1 cellular context compared by ENCODE assay signal in the genomic region with DNA sequence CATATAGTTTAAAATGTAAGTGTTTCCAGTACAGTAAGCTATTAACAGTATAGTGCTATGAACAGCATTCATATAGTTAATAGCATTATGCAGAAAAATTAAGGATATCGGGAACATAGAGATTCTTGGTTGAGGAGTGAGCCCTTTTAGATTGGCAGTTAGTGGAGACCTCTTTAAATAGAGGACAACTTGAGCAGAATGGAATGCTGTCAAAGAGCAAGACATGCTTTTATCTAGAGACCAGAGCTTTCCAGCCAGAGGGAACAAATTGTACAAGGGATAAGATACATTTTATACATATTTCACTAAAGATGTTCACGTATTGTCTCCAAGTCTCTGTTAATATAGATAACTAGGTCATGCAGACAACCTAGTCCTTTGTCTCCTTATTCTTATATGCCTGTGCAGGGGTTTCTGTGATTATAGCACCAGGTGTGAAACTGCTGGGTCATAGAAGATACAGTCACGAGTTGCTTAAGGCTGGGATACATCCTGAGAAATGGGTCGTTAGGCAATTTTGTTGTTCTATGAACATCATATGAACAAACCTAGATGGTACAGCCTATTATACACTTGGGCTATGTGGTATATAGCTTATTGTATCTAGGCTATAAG.
TF ChIP-seq lines count a peak whose summit lies in the region.

No MANE protein-coding gene starts in this region.

TF ChIP-seq in SK-N-SH, 30 proteins besides CTCF, POLR2A, EP300 and RAD21:
- no peak for TF ChIP-seq TCF12 (IDR thresholded peaks at IDR 0.05)
- no peak for TF ChIP-seq REST (IDR thresholded peaks at IDR 0.05; ENCODE audit: low read depth, low read length)
- no peak for TF ChIP-seq RXRA (IDR thresholded peaks at IDR 0.05; ENCODE audit: borderline replicate concordance, low read depth)
- no peak for TF ChIP-seq MEF2A (IDR thresholded peaks at IDR 0.05; ENCODE audit: borderline replicate concordance, low read depth)
- TF ChIP-seq GABPA (IDR thresholded peaks at IDR 0.05; ENCODE audit: low read depth) = no peak
- TF ChIP-seq JUND (IDR thresholded peaks at IDR 0.05) = no peak
- no peak for TF ChIP-seq PBX3 (IDR thresholded peaks at IDR 0.05)
- TF ChIP-seq ELF1 (IDR thresholded peaks at IDR 0.05) = no peak
- no peak for TF ChIP-seq EZH2phosphoT487 (IDR thresholded peaks at IDR 0.05; ENCODE audit: borderline replicate concordance, low read depth)
- TF ChIP-seq POLR2AphosphoS5 (IDR thresholded peaks at IDR 0.05; ENCODE audit: low read depth, low read length) = no peak
- TF ChIP-seq, protein P1, sequence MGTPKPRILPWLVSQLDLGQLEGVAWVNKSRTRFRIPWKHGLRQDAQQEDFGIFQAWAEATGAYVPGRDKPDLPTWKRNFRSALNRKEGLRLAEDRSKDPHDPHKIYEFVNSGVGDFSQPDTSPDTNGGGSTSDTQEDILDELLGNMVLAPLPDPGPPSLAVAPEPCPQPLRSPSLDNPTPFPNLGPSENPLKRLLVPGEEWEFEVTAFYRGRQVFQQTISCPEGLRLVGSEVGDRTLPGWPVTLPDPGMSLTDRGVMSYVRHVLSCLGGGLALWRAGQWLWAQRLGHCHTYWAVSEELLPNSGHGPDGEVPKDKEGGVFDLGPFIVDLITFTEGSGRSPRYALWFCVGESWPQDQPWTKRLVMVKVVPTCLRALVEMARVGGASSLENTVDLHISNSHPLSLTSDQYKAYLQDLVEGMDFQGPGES (IDR thresholded peaks at IDR 0.05; ENCODE audit: low read depth, low read length) = no peak
- TF ChIP-seq SIN3A (IDR thresholded peaks at IDR 0.05; ENCODE audit: borderline replicate concordance, low read depth, low read length) = no peak
- TF ChIP-seq, protein P2, sequence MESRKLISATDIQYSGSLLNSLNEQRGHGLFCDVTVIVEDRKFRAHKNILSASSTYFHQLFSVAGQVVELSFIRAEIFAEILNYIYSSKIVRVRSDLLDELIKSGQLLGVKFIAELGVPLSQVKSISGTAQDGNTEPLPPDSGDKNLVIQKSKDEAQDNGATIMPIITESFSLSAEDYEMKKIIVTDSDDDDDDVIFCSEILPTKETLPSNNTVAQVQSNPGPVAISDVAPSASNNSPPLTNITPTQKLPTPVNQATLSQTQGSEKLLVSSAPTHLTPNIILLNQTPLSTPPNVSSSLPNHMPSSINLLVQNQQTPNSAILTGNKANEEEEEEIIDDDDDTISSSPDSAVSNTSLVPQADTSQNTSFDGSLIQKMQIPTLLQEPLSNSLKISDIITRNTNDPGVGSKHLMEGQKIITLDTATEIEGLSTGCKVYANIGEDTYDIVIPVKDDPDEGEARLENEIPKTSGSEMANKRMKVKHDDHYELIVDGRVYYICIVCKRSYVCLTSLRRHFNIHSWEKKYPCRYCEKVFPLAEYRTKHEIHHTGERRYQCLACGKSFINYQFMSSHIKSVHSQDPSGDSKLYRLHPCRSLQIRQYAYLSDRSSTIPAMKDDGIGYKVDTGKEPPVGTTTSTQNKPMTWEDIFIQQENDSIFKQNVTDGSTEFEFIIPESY (IDR thresholded peaks at IDR 0.05; ENCODE audit: borderline replicate concordance, low read depth) = no peak
- TF ChIP-seq, protein P3, sequence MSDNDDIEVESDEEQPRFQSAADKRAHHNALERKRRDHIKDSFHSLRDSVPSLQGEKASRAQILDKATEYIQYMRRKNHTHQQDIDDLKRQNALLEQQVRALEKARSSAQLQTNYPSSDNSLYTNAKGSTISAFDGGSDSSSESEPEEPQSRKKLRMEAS (IDR thresholded peaks at IDR 0.05; ENCODE audit: low read depth) = no peak
- TF ChIP-seq GATA2 (CRISPR knock-in tag; IDR thresholded peaks at IDR 0.05) = no peak
- no peak for TF ChIP-seq RCOR1 (IDR thresholded peaks at IDR 0.05; ENCODE audit: low read length)
- TF ChIP-seq CHD2 (IDR thresholded peaks at IDR 0.05; ENCODE audit: low read length, partially characterized antibody) = no peak
- TF ChIP-seq FOSL2 (IDR thresholded peaks at IDR 0.05; ENCODE audit: borderline replicate concordance, low read depth) = no peak
- TF ChIP-seq, protein P4, sequence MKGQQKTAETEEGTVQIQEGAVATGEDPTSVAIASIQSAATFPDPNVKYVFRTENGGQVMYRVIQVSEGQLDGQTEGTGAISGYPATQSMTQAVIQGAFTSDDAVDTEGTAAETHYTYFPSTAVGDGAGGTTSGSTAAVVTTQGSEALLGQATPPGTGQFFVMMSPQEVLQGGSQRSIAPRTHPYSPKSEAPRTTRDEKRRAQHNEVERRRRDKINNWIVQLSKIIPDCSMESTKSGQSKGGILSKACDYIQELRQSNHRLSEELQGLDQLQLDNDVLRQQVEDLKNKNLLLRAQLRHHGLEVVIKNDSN (IDR thresholded peaks at IDR 0.05; ENCODE audit: borderline replicate concordance, low read depth) = no peak
- no peak for TF ChIP-seq FOXM1 (IDR thresholded peaks at IDR 0.05; ENCODE audit: low read depth)
